1 cellular context compared by ENCODE assay signal in the genomic region with DNA sequence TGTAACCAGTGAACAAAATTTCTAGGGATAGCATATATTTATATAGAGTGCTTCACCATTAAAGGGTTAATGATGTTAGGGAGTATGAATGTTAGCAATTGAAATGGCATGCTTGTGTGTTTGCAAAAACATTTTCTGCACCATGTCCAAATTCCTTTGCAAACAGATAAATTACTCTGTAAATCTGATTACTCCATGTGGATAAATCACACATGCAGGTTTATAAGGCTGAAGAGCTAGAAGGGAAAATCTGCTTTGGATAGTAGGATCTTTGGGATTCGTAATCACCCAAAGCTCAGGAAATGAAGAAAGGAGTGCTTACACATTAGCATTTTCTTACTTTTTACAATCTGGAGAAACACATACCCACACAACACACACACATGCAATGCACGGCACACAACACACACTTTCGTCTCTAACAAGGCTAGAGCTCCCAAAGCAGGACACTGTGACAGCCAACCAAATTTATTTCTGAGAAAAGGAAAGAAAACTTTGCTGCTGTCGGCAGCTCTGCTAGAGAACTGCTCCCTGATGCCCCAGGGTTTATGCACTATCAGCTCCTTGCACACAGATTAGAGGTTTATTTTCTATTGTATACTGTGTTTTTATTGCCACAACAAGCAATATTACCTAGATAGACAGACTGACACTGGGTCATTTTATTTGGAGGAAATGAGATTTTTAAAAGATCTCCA.
TF ChIP-seq lines count a peak whose summit lies in the region.

No MANE protein-coding gene starts in this region.

TF ChIP-seq in SK-N-SH, 30 proteins besides CTCF, POLR2A, EP300 and RAD21 (continued from another document):
- TF ChIP-seq, protein P1, sequence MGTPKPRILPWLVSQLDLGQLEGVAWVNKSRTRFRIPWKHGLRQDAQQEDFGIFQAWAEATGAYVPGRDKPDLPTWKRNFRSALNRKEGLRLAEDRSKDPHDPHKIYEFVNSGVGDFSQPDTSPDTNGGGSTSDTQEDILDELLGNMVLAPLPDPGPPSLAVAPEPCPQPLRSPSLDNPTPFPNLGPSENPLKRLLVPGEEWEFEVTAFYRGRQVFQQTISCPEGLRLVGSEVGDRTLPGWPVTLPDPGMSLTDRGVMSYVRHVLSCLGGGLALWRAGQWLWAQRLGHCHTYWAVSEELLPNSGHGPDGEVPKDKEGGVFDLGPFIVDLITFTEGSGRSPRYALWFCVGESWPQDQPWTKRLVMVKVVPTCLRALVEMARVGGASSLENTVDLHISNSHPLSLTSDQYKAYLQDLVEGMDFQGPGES (IDR thresholded peaks at IDR 0.05; ENCODE audit: low read depth, low read length), result no peak
- TF ChIP-seq FOXM1 (IDR thresholded peaks at IDR 0.05; ENCODE audit: low read depth) (no peak), TEAD4 (IDR thresholded peaks at IDR 0.05; ENCODE audit: borderline replicate concordance, insufficient read depth) (peak; percentile 24; the same call in 1 of the 2 replicates)
